ENCODE assay signal across 1 cellular context in genomic region chr10:101282937-101283336, GRCh38.
TF ChIP-seq lines count a peak whose summit lies in the region.

No MANE protein-coding gene starts in this region.

TF ChIP-seq in SK-N-SH, 30 proteins besides CTCF, POLR2A, EP300 and RAD21 (continued from another document):
- TF ChIP-seq GABPA (IDR thresholded peaks at IDR 0.05; ENCODE audit: low read depth) = no peak
